Comparison of ENCODE assay signal across 1 cellular context in the genomic region with DNA sequence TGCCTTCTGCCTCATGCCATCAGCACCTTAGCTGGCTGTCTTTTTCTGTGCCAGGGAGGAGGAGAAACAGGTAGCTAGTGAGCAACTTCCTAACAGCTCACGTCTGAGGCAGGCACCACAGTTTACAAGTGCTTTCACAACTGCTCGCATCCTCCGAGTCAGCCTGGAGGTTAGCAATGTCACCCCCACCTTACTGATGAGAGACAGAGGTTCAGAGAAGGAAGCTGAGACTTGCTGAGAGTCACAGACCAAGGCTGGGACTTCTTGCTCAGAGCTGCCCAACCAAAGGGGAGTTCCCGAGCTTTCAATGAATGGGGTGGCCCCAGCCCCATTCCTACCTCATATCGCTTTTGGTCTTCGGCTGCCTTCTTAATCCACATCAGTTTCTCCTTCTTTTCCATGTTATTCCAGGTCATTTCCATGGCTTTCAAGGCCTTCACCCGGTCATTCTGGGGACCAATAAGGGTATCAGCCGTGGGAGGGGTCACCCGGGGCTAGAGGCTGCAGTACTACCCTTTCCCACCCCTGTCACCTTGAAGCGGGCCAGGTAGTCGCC.
TF ChIP-seq lines count a peak whose summit lies in the region.

No MANE protein-coding gene starts in this region.

TF ChIP-seq in HCT116, 20 proteins besides CTCF, POLR2A, EP300 and RAD21:
- TF ChIP-seq EZH2phosphoT487 (IDR thresholded peaks at IDR 0.05; ENCODE audit: borderline replicate concordance): no peak
- TF ChIP-seq, protein P1, sequence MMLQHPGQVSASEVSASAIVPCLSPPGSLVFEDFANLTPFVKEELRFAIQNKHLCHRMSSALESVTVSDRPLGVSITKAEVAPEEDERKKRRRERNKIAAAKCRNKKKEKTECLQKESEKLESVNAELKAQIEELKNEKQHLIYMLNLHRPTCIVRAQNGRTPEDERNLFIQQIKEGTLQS (IDR thresholded peaks at IDR 0.05): no peak
- no peak for TF ChIP-seq ZNF274 (IDR thresholded peaks at IDR 0.05; ENCODE audit: low read depth, low read length)
- TF ChIP-seq TCF7L2 (IDR thresholded peaks at IDR 0.05; ENCODE audit: borderline replicate concordance, extremely low read depth, insufficient read depth, insufficient read length): no peak
